8 cellular contexts compared by ENCODE assay signal in genomic region chr7:87416682-87417587, GRCh38. TPM values are rescaled to one million over a fixed set of nuclear protein-coding genes. Genes with fewer than 3 reads are reported as not detected.
DNase-seq lines count a peak whose midpoint lies in the region; ATAC-seq and TF ChIP-seq lines count a peak whose summit lies in the region.

No MANE protein-coding gene starts in this region.

- no peaks in the 10 kb centered on the region for H3K36me3 ChIP-seq in DND-41 (ENCODE audit: insufficient read depth, low read length)
- no peaks in the 10 kb centered on the region for H3K36me3 ChIP-seq in MG63
- H3K36me3 ChIP-seq in SJSA1 = no peaks in the 10 kb centered on the region

- no peaks in the 10 kb centered on the region for H3K9me3 ChIP-seq in DND-41 (ENCODE audit: insufficient read depth, low read length, severe bottlenecking)
- no peaks in the 10 kb centered on the region for H3K9me3 ChIP-seq in MG63
- no peaks in the 10 kb centered on the region for H3K9me3 ChIP-seq in SJSA1 (replicated peaks)

- H3K79me2 ChIP-seq in DND-41 (ENCODE audit: insufficient read depth, low read length) = no peaks in the 10 kb centered on the region

- H3K27ac ChIP-seq in DND-41 (ENCODE audit: low read length) (no peak overlapping the region), SJSA1 (no peak overlapping the region)

- H3K4me1 ChIP-seq in DND-41 (ENCODE audit: insufficient read depth, low read length) = no peaks in the 10 kb centered on the region
- H3K4me1 ChIP-seq in SJSA1 (replicated peaks) = peaks cover 14% of the 10 kb centered on the region

- peak; percentile 79 for TF ChIP-seq CTCF in DND-41 (IDR thresholded peaks at IDR 0.05; ENCODE audit: borderline replicate concordance, extremely low read depth, low read length, poor library complexity, severe bottlenecking)

- H3K4me3 ChIP-seq in DND-41 (ENCODE audit: low read depth in 1 of 2, low read length in 2 of 2) (no peak overlapping the region), MG63 (no peak overlapping the region), SJSA1 (no peak overlapping the region)

- no peaks in the 10 kb centered on the region for H4K20me1 ChIP-seq in DND-41 (ENCODE audit: insufficient read depth, low read length)

- H3K27me3 ChIP-seq in DND-41 (ENCODE audit: insufficient read depth, low read length, poor library complexity) (peaks cover 3% of the 10 kb centered on the region), MG63 (no peaks in the 10 kb centered on the region), SJSA1 (replicated peaks) (no peaks in the 10 kb centered on the region)

- no peak overlapping the region for H2AFZ ChIP-seq in DND-41 (ENCODE audit: low read depth, low read length)

- H3K4me2 ChIP-seq in DND-41 (ENCODE audit: insufficient read depth, low read length) = no peak overlapping the region

- ATAC-seq in DND-41 (ENCODE audit: insufficient read depth, low read depth) (peak; percentile 84), GM21737 (IDR thresholded peaks at IDR 0.05; ENCODE audit: unreplicated experiment) (peak; percentile 81), HG03571 (IDR thresholded peaks at IDR 0.05; ENCODE audit: unreplicated experiment) (no peak)

- peak; percentile 67 for DNase-seq in DND-41
- peak; percentile 10 for DNase-seq in MG63
- peak; percentile 56 to 68 for DNase-seq in SJSA1 (ENCODE audit: low read depth in 1 of 2, low spot score in 2 of 2)
- DNase-seq in activated naive CD4-positive, alpha-beta T cell (lab: John Stamatoyannopoulos, UW) = peak in 3 of 4 experiments; percentile 11 to 43 (median 36)
- DNase-seq in glomerular endothelial cell (ENCODE audit: extremely low read depth, low read depth, low spot score) = peak; percentile 64
- DNase-seq in pulmonary artery endothelial cell (ENCODE audit: low read depth, low spot score) = peak; percentile 7

- no peak overlapping the region for H3K9ac ChIP-seq in DND-41 (ENCODE audit: low read depth, low read length)

RNA-seq across cellular contexts. Expression of gene ABCB4, which starts 58.5 kb away (rescaled TPM):
- total RNA-seq in MG63 (2014; rRNA removed; shearing (Covaris generic); ENCODE audit: low replicate concordance) = 0.69 and 0.99 TPM in 2 replicates
- total RNA-seq in SJSA1 (2014; rRNA removed; shearing (Covaris generic)) = 15.0 and 16.1 TPM in 2 replicates
- total RNA-seq in glomerular endothelial cell (0.29 and 0.78 TPM in 2 replicates), pulmonary artery endothelial cell (0.11 TPM in 1 of 2 replicates, not detected in the other)

Comparison
In these comparisons a context has a peak if more than half of its experiments do, and no peak if none do; other contexts are left out.
1. DNase-seq: peak in every context shown above with its lines; median percentile 67 in DND-41; 64 in glomerular endothelial cell; 62 in SJSA1; 36 in activated naive CD4-positive, alpha-beta T cell; 10 in MG63; 7 in pulmonary artery endothelial cell.